ENCODE assay signal across 8 cellular contexts in genomic region chr13:33057019-33057785, GRCh38. TPM values are rescaled to one million over a fixed set of nuclear protein-coding genes. Genes with fewer than 3 reads are reported as not detected.
DNase-seq lines count a peak whose midpoint lies in the region; ATAC-seq and TF ChIP-seq lines count a peak whose summit lies in the region.

No MANE protein-coding gene starts in this region.

- TF ChIP-seq RAD21 in neural cell (conservative IDR thresholded peaks at IDR 0.05): peak; percentile 31

- no peak for TF ChIP-seq EP300 in neural cell (conservative IDR thresholded peaks at IDR 0.05; ENCODE audit: poor library complexity, severe bottlenecking)

- no peaks in the 10 kb centered on the region for H3K36me3 ChIP-seq in neural cell (ENCODE audit: insufficient read depth, low read length)

- H2AFZ ChIP-seq in neural cell (ENCODE audit: low read depth, low read length): no peak overlapping the region

- no peaks in the 10 kb centered on the region for H4K20me1 ChIP-seq in neural cell (ENCODE audit: insufficient read depth)

- H3K9me2 ChIP-seq in neural cell (ENCODE audit: insufficient read depth, low read length): no peaks in the 10 kb centered on the region

- DNase-seq in GM03348 (ENCODE audit: low spot score) (peak; percentile 53), HuH-7.5 (ENCODE audit: low spot score) (peak; percentile 36), cardiac fibroblast (ENCODE audit: low read depth in 2 of 2) (peak; percentile 38 to 42), globus pallidus (ENCODE audit: low spot score) (no peak), NCI-H2171 treated with DMSO at 0.1 percent for 48 hours (lab: John Stamatoyannopoulos, UW) (no peak), NCI-H1930 (lab: John Stamatoyannopoulos, UW) (no peak)

- no peaks in the 10 kb centered on the region for H3K79me2 ChIP-seq in neural cell (replicated peaks; ENCODE audit: insufficient read depth, low read length)

- ATAC-seq in HG03045 (IDR thresholded peaks at IDR 0.05; ENCODE audit: unreplicated experiment): no peak

- H3K27me3 ChIP-seq in neural cell (ENCODE audit: insufficient read depth, low read depth, low read length): no peaks in the 10 kb centered on the region

- no peak overlapping the region for H3K4me2 ChIP-seq in neural cell (ENCODE audit: low read length)

- H3K9ac ChIP-seq in neural cell (ENCODE audit: low read length): no peak overlapping the region

- H3K4me3 ChIP-seq in cardiac fibroblast (replicated peaks in 1 of 2; ENCODE audit: low read depth in 2 of 2, low read length in 2 of 2): no peak overlapping the region
- no peak overlapping the region for H3K4me3 ChIP-seq in neural cell (ENCODE audit: low read length)

- no peaks in the 10 kb centered on the region for H3K9me3 ChIP-seq in neural cell (ENCODE audit: low read length)

- peak; percentile 64 for TF ChIP-seq CTCF in cardiac fibroblast (IDR thresholded peaks at IDR 0.05; ENCODE audit: low read depth, low read length)
- peak; percentile 36 for TF ChIP-seq CTCF in neural cell (IDR thresholded peaks at IDR 0.05; ENCODE audit: poor library complexity, severe bottlenecking)

- no peak overlapping the region for H3K27ac ChIP-seq in neural cell (ENCODE audit: low read length)

- no peaks in the 10 kb centered on the region for H3F3A ChIP-seq in neural cell (ENCODE audit: insufficient read depth, low read length, poor library complexity, severe bottlenecking)

TF ChIP-seq in neural cell, 6 proteins besides CTCF, POLR2A, EP300 and RAD21:
- TF ChIP-seq SMC3 (conservative IDR thresholded peaks at IDR 0.05; ENCODE audit: poor library complexity) (peak; percentile 23), POLR2AphosphoS5 (IDR thresholded peaks at IDR 0.05) (no peak)

RNA-seq across cellular contexts. Expression of gene KL, which starts 41.0 kb away (rescaled TPM):
- polyA plus RNA-seq in neural cell: 0.09 TPM in 1 of 2 replicates, not detected in the other
- polyA minus RNA-seq in neural cell: 0.12 TPM in 1 of 2 replicates, not detected in the other

Comparison
In these comparisons a context has a peak if more than half of its experiments do, and no peak if none do; other contexts are left out.
1. DNase-seq: peak in GM03348 (single experiment), HuH-7.5 (single experiment) and cardiac fibroblast (2 of 2); none in globus pallidus (single experiment), NCI-H2171 treated with DMSO at 0.1 percent for 48 hours (single experiment) and NCI-H1930 (0 of 2).